ENCODE assay signal across 26 cellular contexts in the genomic region with DNA sequence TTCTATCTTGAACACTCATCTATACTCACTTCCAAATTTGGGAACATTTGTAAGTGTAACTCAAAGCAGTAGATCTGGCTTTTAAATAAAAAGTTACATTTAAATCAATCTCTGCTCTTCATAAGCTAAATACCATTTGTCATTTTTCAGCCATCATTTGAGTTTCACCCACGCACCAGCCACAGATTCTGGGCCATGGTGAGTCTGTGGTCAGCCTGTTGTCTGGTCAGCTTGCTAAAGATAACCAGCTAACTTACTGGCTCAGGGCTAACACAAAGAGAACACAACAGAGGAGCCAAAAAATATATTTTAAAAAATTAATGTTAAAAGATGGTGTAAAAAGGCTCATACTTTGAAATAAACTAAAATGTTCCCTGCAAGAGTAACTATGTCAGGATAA.
"Had no signal": no experiment of that assay in that cellular context is flagged by ENCODE, and none has a peak within 500 bp of the region (broad histone marks: within the 10 kb centered on the region; RNA-seq: fewer than 3 reads in every experiment).

No MANE protein-coding gene starts in this region.

- H3K9me3 ChIP-seq: esophagus squamous epithelium, pancreas, prostate gland, thoracic aorta, uterus had no signal

- H3K9me3 Mint-ChIP-seq: activated naive CD4-positive, alpha-beta T cell treated with anti-CD3 and anti-CD28 coated beads for 36 hours; activated naive CD8-positive, alpha-beta T cell treated with anti-CD3 and anti-CD28 coated beads for 36 hours; activated T-helper 1 cell treated with anti-CD3 and anti-CD28 coated beads, Interleukin-12 subunit alpha, Interleukin-12 subunit beta, Interleukin-2, Interleukin-4 antibody, amounts not matched to agents 30 ng/mL and 10 ng/mL and 1 ng/mL, durations not matched to agents 14 hours and 24 hours and 36 hours; dendritic cell treated with granulocyte-macrophage colony-stimulating factor and Interleukin-4, amounts not matched to agents 40 ng/mL and 50 ng/mL, for 4 days; type B pancreatic cell had no signal

- H3K36me3 Mint-ChIP-seq: activated naive CD8-positive, alpha-beta T cell treated with anti-CD3 and anti-CD28 coated beads for 36 hours; naive thymus-derived CD4-positive, alpha-beta T cell; type B pancreatic cell had no signal

- H3K27me3 ChIP-seq: pancreas, uterus had no signal

- H3K36me3 ChIP-seq: esophagus squamous epithelium, pancreas, prostate gland, thoracic aorta, uterus had no signal

- FAIRE-seq: pancreas, TTC549 had no signal

- ATAC-seq: naive thymus-derived CD4-positive, alpha-beta T cell had no signal

- H3K27me3 Mint-ChIP-seq: type B pancreatic cell had no signal

- H3K4me3 Mint-ChIP-seq: activated naive CD4-positive, alpha-beta T cell treated with anti-CD3 and anti-CD28 coated beads for 36 hours; activated naive CD8-positive, alpha-beta T cell treated with anti-CD3 and anti-CD28 coated beads for 36 hours; activated T-helper 1 cell treated with anti-CD3 and anti-CD28 coated beads, Interleukin-12 subunit alpha, Interleukin-12 subunit beta, Interleukin-2, Interleukin-4 antibody, amounts not matched to agents 30 ng/mL and 10 ng/mL and 1 ng/mL, durations not matched to agents 14 hours and 24 hours and 36 hours; dendritic cell treated with granulocyte-macrophage colony-stimulating factor and Interleukin-4, amounts not matched to agents 40 ng/mL and 50 ng/mL, for 4 days; naive thymus-derived CD4-positive, alpha-beta T cell; type B pancreatic cell had no signal

- H3K27ac Mint-ChIP-seq: activated naive CD4-positive, alpha-beta T cell treated with anti-CD3 and anti-CD28 coated beads for 36 hours; activated naive CD8-positive, alpha-beta T cell treated with anti-CD3 and anti-CD28 coated beads for 36 hours; activated T-helper 1 cell treated with anti-CD3 and anti-CD28 coated beads, Interleukin-12 subunit alpha, Interleukin-12 subunit beta, Interleukin-2, Interleukin-4 antibody, amounts not matched to agents 30 ng/mL and 10 ng/mL and 1 ng/mL, durations not matched to agents 14 hours and 24 hours and 36 hours; dendritic cell treated with granulocyte-macrophage colony-stimulating factor and Interleukin-4, amounts not matched to agents 40 ng/mL and 50 ng/mL, for 4 days; naive thymus-derived CD4-positive, alpha-beta T cell; type B pancreatic cell had no signal

- H3K4me1 ChIP-seq: pancreas, prostate gland had no signal

- H3K4me1 Mint-ChIP-seq: activated naive CD8-positive, alpha-beta T cell treated with anti-CD3 and anti-CD28 coated beads for 36 hours; naive thymus-derived CD4-positive, alpha-beta T cell had no signal

- H3K27ac ChIP-seq: pancreas, prostate gland, VCaP had no signal

- H3K4me3 ChIP-seq: esophagus squamous epithelium, pancreas, prostate gland, thoracic aorta, uterus had no signal

- DNase-seq: activated CD4-positive, alpha-beta T cell treated with anti-CD3 and anti-CD28 coated beads for 4 hours; activated CD4-positive, alpha-beta T cell treated with anti-CD3 and anti-CD28 coated beads, Interleukin-2, amount 50 U/mL, for 4 hours; activated CD8-positive, alpha-beta memory T cell treated with anti-CD3 and anti-CD28 coated beads for 24 hours; activated effector memory CD4-positive, alpha-beta T cell treated with anti-CD3 and anti-CD28 coated beads, Interleukin-2, amount 50 U/mL, for 16 hours; activated naive CD4-positive, alpha-beta T cell treated with anti-CD3 and anti-CD28 coated beads for 36 hours; activated naive CD8-positive, alpha-beta T cell treated with anti-CD3 and anti-CD28 coated beads for 36 hours; caudate nucleus; effector CD4-positive, alpha-beta T cell; esophagus squamous epithelium; foreskin melanocyte; left ventricle myocardium superior; mammary epithelial cell; naive thymus-derived CD4-positive, alpha-beta T cell; pancreas; retina; stimulated activated CD4-positive, alpha-beta T cell treated with anti-CD3 and anti-CD28 coated beads, Interleukin-15, amount 100 ng/mL, for 24 hours; stimulated activated CD4-positive, alpha-beta T cell treated with anti-CD3 and anti-CD28 coated beads, Interleukin-2, amount 100 ng/mL, for 24 hours; stimulated activated naive CD4-positive, alpha-beta T cell treated with Interleukin-2 at 50 U/mL for 16 hours; uterus had no signal
